Comparison of ENCODE assay signal across 12 cellular contexts in genomic region chr4:17812801-17813200, GRCh38. TPM values are rescaled to one million over a fixed set of nuclear protein-coding genes. Genes with fewer than 3 reads are reported as not detected.
A peak's percentile ranks its signal among the peaks of the same experiment; 100 is the strongest.
DNase-seq lines count a peak whose midpoint lies in the region; ATAC-seq, FAIRE-seq and TF ChIP-seq lines count a peak whose summit lies in the region.
"Had no signal": no experiment of that assay in that cellular context is flagged by ENCODE, and none has a peak within 500 bp of the region (broad histone marks: within the 10 kb centered on the region; RNA-seq: fewer than 3 reads in every experiment).

No MANE protein-coding gene starts in this region.

- peak overlapping the region; percentile 98 for H3K4me3 ChIP-seq in OCI-LY1 (ENCODE audit: low read depth, low read length, poor library complexity, severe bottlenecking)
- H3K4me3 ChIP-seq in choroid plexus epithelial cell (ENCODE audit: low read depth, low read length): no peak overlapping the region
- H3K4me3 ChIP-seq in trophoblast cell (ENCODE audit: low read depth, low read length): no peak overlapping the region

- intact Hi-C loops in activated CD4-positive, alpha-beta T cell treated with anti-CD3 and anti-CD28 coated beads, Interleukin-2, amount 10 ng/mL, durations not matched to agents 24 days and 14 days (cut with micrococcal nuclease): loop anchor here (10.0 kb wide), 1 partner anchor 478 kb away; no protein-coding TSS in a partner anchor

- H3K9me3 ChIP-seq in OCI-LY1 (ENCODE audit: low read length): no peaks in the 10 kb centered on the region
- H3K9me3 ChIP-seq in trophoblast cell (ENCODE audit: insufficient read depth, low read depth, low read length): no peaks in the 10 kb centered on the region

- H3K27me3 ChIP-seq in OCI-LY1 (ENCODE audit: insufficient read depth, low read length) (no peaks in the 10 kb centered on the region), trophoblast cell (ENCODE audit: insufficient read depth, low read length) (no peaks in the 10 kb centered on the region)

- H2BK12ac ChIP-seq in trophoblast cell (ENCODE audit: low read length): no peak overlapping the region

- no peak overlapping the region for H3K14ac ChIP-seq in trophoblast cell (ENCODE audit: low read length)

- peak overlapping the region; percentile 87 for H3K4me2 ChIP-seq in OCI-LY1 (ENCODE audit: low read length)
- H3K4me2 ChIP-seq in trophoblast cell (ENCODE audit: low read length): no peak overlapping the region

- no peaks in the 10 kb centered on the region for H3K9me3 Mint-ChIP-seq in activated CD4-positive, alpha-beta T cell treated with anti-CD3 and anti-CD28 coated beads, Interleukin-2, amount 10 ng/mL, durations not matched to agents 24 days and 14 days

- H3K4me1 ChIP-seq in OCI-LY1 (ENCODE audit: insufficient read depth, low read length, severe bottlenecking) (peaks cover 24% of the 10 kb centered on the region), trophoblast cell (ENCODE audit: control insufficient read depth in 1 of 2, insufficient read depth in 2 of 2, low read length in 2 of 2) (no peaks in the 10 kb centered on the region)

- no peak for DNase-seq in activated CD4-positive, alpha-beta T cell treated with anti-CD3 and anti-CD28 coated beads, Interleukin-2, amount 10 ng/mL, durations not matched to agents 24 days and 14 days
- no peak for DNase-seq in activated CD4-positive, alpha-beta T cell treated with anti-CD3 and anti-CD28 coated beads, Interleukin-2, amount 50 U/mL, for 1 hour
- DNase-seq in choroid plexus epithelial cell (ENCODE audit: low read depth): peak; percentile 32
- DNase-seq in trophoblast cell: no peak
- no peak for DNase-seq in H54 (ENCODE audit: insufficient read length, low spot score)
- DNase-seq: NCI-H2107; stimulated activated CD4-positive, alpha-beta T cell treated with anti-CD3 and anti-CD28 coated beads, Interleukin-4, amount 100 ng/mL, for 4 hours; T-helper 9 cell had no signal

- peaks cover 2% of the 10 kb centered on the region for H3K27me3 Mint-ChIP-seq in activated CD4-positive, alpha-beta T cell treated with anti-CD3 and anti-CD28 coated beads, Interleukin-2, amount 10 ng/mL, durations not matched to agents 24 days and 14 days

- TF ChIP-seq POLR2A in H54 (IDR thresholded peaks at IDR 0.05; ENCODE audit: low read depth, low read length): no peak

- H3K36me3 ChIP-seq in OCI-LY1 (ENCODE audit: insufficient read depth, low read length) (peaks cover 42% of the 10 kb centered on the region), trophoblast cell (ENCODE audit: control insufficient read depth in 1 of 2, insufficient read depth in 2 of 2, low read length in 2 of 2) (peaks cover 8 to 10% of the 10 kb centered on the region in 2 experiments)

- no peaks in the 10 kb centered on the region for H3F3A ChIP-seq in OCI-LY1 (ENCODE audit: insufficient read depth, low read length)

- peaks cover 42% of the 10 kb centered on the region for H3K36me3 Mint-ChIP-seq in activated CD4-positive, alpha-beta T cell treated with anti-CD3 and anti-CD28 coated beads, Interleukin-2, amount 10 ng/mL, durations not matched to agents 24 days and 14 days (ENCODE audit: low read depth)

- H3K79me2 ChIP-seq in OCI-LY1 (ENCODE audit: insufficient read depth, low read length) (peaks cover 64% of the 10 kb centered on the region), trophoblast cell (ENCODE audit: control insufficient read depth, insufficient read depth, low read length, poor library complexity) (peaks cover 12% of the 10 kb centered on the region)

- H3K27ac ChIP-seq in OCI-LY1 (ENCODE audit: low read depth, low read length, poor library complexity, severe bottlenecking): no peak overlapping the region
- no peak overlapping the region for H3K27ac ChIP-seq in trophoblast cell (ENCODE audit: low read depth, low read length)

- H4K12ac ChIP-seq in trophoblast cell (ENCODE audit: low read depth, low read length): no peak overlapping the region

- H3K9me2 ChIP-seq in OCI-LY1 (ENCODE audit: low read depth, low read length): no peaks in the 10 kb centered on the region

- H2AFZ ChIP-seq in OCI-LY1 (ENCODE audit: low read length) (no peak overlapping the region), trophoblast cell (ENCODE audit: insufficient read depth, low read length, poor library complexity) (no peak overlapping the region)

- no peak overlapping the region for H3K23ac ChIP-seq in trophoblast cell (ENCODE audit: low read length)

- peaks cover 8% of the 10 kb centered on the region for H3K79me1 ChIP-seq in trophoblast cell (ENCODE audit: low read length)

- H4K8ac ChIP-seq in trophoblast cell (ENCODE audit: low read depth, low read length): no peak overlapping the region

- H2BK5ac ChIP-seq in trophoblast cell (ENCODE audit: low read depth, low read length, poor library complexity): no peak overlapping the region

- no peak for ATAC-seq in HG02678 (IDR thresholded peaks at IDR 0.05; ENCODE audit: unreplicated experiment)
- ATAC-seq in HG02588 (IDR thresholded peaks at IDR 0.05; ENCODE audit: unreplicated experiment): no peak

- H2AK5ac ChIP-seq in trophoblast cell (ENCODE audit: low read length): no peak overlapping the region

- peak overlapping the region; percentile 22 for H3K27ac Mint-ChIP-seq in activated CD4-positive, alpha-beta T cell treated with anti-CD3 and anti-CD28 coated beads, Interleukin-2, amount 10 ng/mL, durations not matched to agents 24 days and 14 days

- H3K4ac ChIP-seq in trophoblast cell (ENCODE audit: low read depth, low read length): peak overlapping the region; percentile 95

- H2BK120ac ChIP-seq in trophoblast cell (ENCODE audit: insufficient read depth, low read length, poor library complexity): no peak overlapping the region

- H3K9ac ChIP-seq in OCI-LY1 (ENCODE audit: low read length) (peak overlapping the region; percentile 92), trophoblast cell (ENCODE audit: low read length) (no peak overlapping the region)

- FAIRE-seq in H54 (lab: Jason Lieb, UNC): no peak

- no peak for TF ChIP-seq CTCF in OCI-LY1 (IDR thresholded peaks at IDR 0.05; ENCODE audit: low read length)
- no peak for TF ChIP-seq CTCF in choroid plexus epithelial cell (conservative IDR thresholded peaks at IDR 0.05; ENCODE audit: low read depth, low read length)

- peak overlapping the region; percentile 97 for H3K4me3 Mint-ChIP-seq in activated CD4-positive, alpha-beta T cell treated with anti-CD3 and anti-CD28 coated beads, Interleukin-2, amount 10 ng/mL, durations not matched to agents 24 days and 14 days

- peaks cover 49% of the 10 kb centered on the region for H3K4me1 Mint-ChIP-seq in activated CD4-positive, alpha-beta T cell treated with anti-CD3 and anti-CD28 coated beads, Interleukin-2, amount 10 ng/mL, durations not matched to agents 24 days and 14 days

- no peak overlapping the region for H3K18ac ChIP-seq in trophoblast cell (ENCODE audit: low read length)

- H4K20me1 ChIP-seq in OCI-LY1 (ENCODE audit: insufficient read depth, low read length): no peaks in the 10 kb centered on the region

- H4K91ac ChIP-seq in trophoblast cell (ENCODE audit: low read depth, low read length): no peak overlapping the region

- no CpG with 5 or more reads among the region's 3 CpGs for WGBS in trophoblast cell (ENCODE audit: extremely low coverage, insufficient coverage, insufficient read length)

RNA-seq across cellular contexts. Expression of gene NCAPG, which starts 2.0 kb away (rescaled TPM):
- total RNA-seq in activated CD4-positive, alpha-beta T cell treated with anti-CD3 and anti-CD28 coated beads, Interleukin-2, amount 10 ng/mL, durations not matched to agents 24 days and 14 days: 46.3 and 53.4 TPM in 2 replicates
- 25.2 and 27.9 TPM in 2 replicates for polyA plus RNA-seq in trophoblast cell (2013)

RNA-seq across cellular contexts. Expression of gene DCAF16, which starts 2.2 kb away (rescaled TPM):
- 47.1 and 51.4 TPM in 2 replicates for total RNA-seq in activated CD4-positive, alpha-beta T cell treated with anti-CD3 and anti-CD28 coated beads, Interleukin-2, amount 10 ng/mL, durations not matched to agents 24 days and 14 days
- 18.9 and 19.1 TPM in 2 replicates for polyA plus RNA-seq in trophoblast cell (2013)

RNA-seq across cellular contexts. Expression of gene FAM184B, which starts 31.4 kb away (rescaled TPM):
- not detected in 2 replicates for total RNA-seq in activated CD4-positive, alpha-beta T cell treated with anti-CD3 and anti-CD28 coated beads, Interleukin-2, amount 10 ng/mL, durations not matched to agents 24 days and 14 days
- polyA plus RNA-seq in trophoblast cell (2013): 0.06 and 0.07 TPM in 2 replicates
- total RNA-seq: glomerular endothelial cell had no signal
